8 cellular contexts compared by ENCODE assay signal in the genomic region with DNA sequence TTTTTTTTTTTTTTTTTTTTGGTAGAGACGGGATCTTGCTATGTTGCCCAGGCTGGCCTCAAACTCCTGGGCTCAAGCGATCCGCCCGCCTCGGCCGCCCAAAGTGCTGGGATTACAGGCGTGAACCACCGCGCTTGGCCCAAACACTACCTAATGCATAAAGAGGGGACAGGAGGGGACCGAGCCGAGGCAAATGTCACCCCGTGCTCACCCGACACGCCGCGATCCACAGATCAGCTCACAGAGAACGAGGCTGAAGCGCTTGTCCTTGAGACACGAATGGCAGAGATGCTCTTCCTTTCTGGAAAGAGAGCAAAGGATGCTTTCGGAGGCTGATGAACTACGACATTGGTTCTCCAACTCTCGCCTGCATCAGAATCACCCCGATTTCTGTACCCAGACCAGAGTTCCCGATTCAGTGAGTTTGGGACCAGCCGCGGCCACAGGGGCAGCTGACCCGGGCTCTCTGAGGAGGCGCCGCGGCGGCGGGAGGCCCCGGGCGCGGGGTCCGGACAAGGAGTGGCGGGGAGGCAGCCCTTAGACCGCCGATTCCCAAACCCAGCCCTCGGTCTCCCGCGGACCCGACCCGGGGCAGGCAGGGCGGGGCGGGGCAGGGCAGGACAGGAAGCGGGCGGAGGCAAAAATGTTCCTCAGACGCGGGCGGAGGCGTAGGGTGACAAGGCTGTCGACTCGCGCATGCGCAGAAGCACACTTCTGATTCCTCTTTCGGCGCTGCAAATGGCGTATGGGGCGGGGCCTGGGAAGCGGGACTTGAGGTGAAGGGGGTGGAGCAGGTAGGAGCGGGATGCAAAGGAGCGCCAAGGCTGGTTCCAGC. TPM values are rescaled to one million over a fixed set of nuclear protein-coding genes. Genes with fewer than 3 reads are reported as not detected.
A peak's percentile ranks its signal among the peaks of the same experiment; 100 is the strongest.
DNase-seq lines count a peak whose midpoint lies in the region; ATAC-seq and TF ChIP-seq lines count a peak whose summit lies in the region.

A gene (minus strand): TSS at position 700 of the 835 bp plus-strand sequence. CDS start 4,719 bp downstream, outside the sequence.

- peak within 1 kb of the TSS; percentile 94 for H2AFZ ChIP-seq in OCI-LY3 (ENCODE audit: low read depth, low read length)

- peak; percentile 99 for DNase-seq in DMS 273 (lab: John Stamatoyannopoulos, UW; ENCODE audit: unreplicated experiment)
- peak; percentile 83 for DNase-seq in HuH-7.5 (ENCODE audit: low spot score)
- DNase-seq in activated T-cell treated with anti-CD3 and anti-CD28 coated beads, Interleukin-2, amount 50 U/mL, for 1 hour, result peak; percentile 97
- peak; percentile 99 for DNase-seq in stimulated activated CD8-positive, alpha-beta memory T cell treated with anti-CD3 and anti-CD28 coated beads, Interleukin-4, amount 100 ng/mL, for 48 hours

- H4K20me1 ChIP-seq in OCI-LY3 (ENCODE audit: insufficient read depth, low read length), result no peaks in the 10 kb centered on the region

- peaks cover 6% of the 10 kb centered on the region; the same call in 1 of the 2 replicates for H3K79me2 ChIP-seq in OCI-LY3 (ENCODE audit: low read length)

- H3K27me3 ChIP-seq in OCI-LY3 (ENCODE audit: low read depth, low read length) (no peaks in the 10 kb centered on the region), esophagus (ENCODE audit: control insufficient read depth in 1 of 2, insufficient read depth in 2 of 2, low read length in 2 of 2) (no peaks in the 10 kb centered on the region), mucosa of stomach (ENCODE audit: control insufficient read depth, insufficient read depth, low read length) (no peaks in the 10 kb centered on the region)

- H3K4me1 ChIP-seq in OCI-LY3 (ENCODE audit: low read length) (peaks cover 10% of the 10 kb centered on the region), esophagus (ENCODE audit: control insufficient read depth in 2 of 2, insufficient read depth in 2 of 2, low read length in 1 of 2) (no peaks in the 10 kb centered on the region), mucosa of stomach (ENCODE audit: control insufficient read depth, insufficient read depth, low read length) (no peaks in the 10 kb centered on the region)

- peak; percentile 92 for ATAC-seq in GM21528 (IDR thresholded peaks at IDR 0.05; ENCODE audit: low FRiP score, unreplicated experiment)

- peak within 1 kb of the TSS; percentile 60 for H3K4me2 ChIP-seq in OCI-LY3 (ENCODE audit: low read length)

- peak within 1 kb of the TSS; percentile 75 for H3K9ac ChIP-seq in OCI-LY3 (ENCODE audit: low read length)
- H3K9ac ChIP-seq in mucosa of stomach (ENCODE audit: low read length), result peak within 1 kb of the TSS; percentile 85

- peak within 1 kb of the TSS; percentile 83 for H3K4me3 ChIP-seq in OCI-LY3 (ENCODE audit: low read length)
- peak within 1 kb of the TSS; percentile 68 to 97 for H3K4me3 ChIP-seq in esophagus (ENCODE audit: low read depth in 1 of 2, low read length in 2 of 2)
- H3K4me3 ChIP-seq in mucosa of stomach (ENCODE audit: low read length), result peak within 1 kb of the TSS; percentile 95

- H3K27ac ChIP-seq in OCI-LY3 (ENCODE audit: low read length) (peak within 1 kb of the TSS; percentile 74), esophagus (ENCODE audit: low read depth in 2 of 2, low read length in 1 of 2) (peak within 1 kb of the TSS; percentile 98 to 99)

- H3K9me3 ChIP-seq in OCI-LY3 (ENCODE audit: insufficient read depth, low read length) (peaks cover 9% of the 10 kb centered on the region; the same call in 1 of the 2 replicates), esophagus (ENCODE audit: control insufficient read depth in 2 of 2, insufficient read depth in 1 of 2, low read depth in 1 of 2, low read length in 1 of 2) (peaks cover 3 to 5% of the 10 kb centered on the region in 2 donors), mucosa of stomach (ENCODE audit: control insufficient read depth, low read length) (no peaks in the 10 kb centered on the region)

- WGBS in esophagus, 2 donors, result 0 to 1% methylated on average over 57 to 63 of the region's 63 CpGs

- TF ChIP-seq CTCF in OCI-LY3 (IDR thresholded peaks at IDR 0.05; ENCODE audit: low read depth, low read length), result no peak

- H3K36me3 ChIP-seq in OCI-LY3 (replicated peaks; ENCODE audit: low read depth, low read length), result peaks cover 10% of the 10 kb centered on the region
- H3K36me3 ChIP-seq in esophagus (ENCODE audit: control insufficient read depth in 2 of 2, insufficient read depth in 2 of 2, low read length in 1 of 2), result peaks cover 2% of the 10 kb centered on the region in 2 donors
- H3K36me3 ChIP-seq in mucosa of stomach (ENCODE audit: control insufficient read depth, insufficient read depth, low read length), result no peaks in the 10 kb centered on the region

RNA-seq across cellular contexts. Expression of the gene that starts here (rescaled TPM):
- polyA plus RNA-seq in esophagus, result 1 to 10 TPM in 1 of 2 donors, under 1 TPM in 1; 0.57 to 1.1 TPM

Comparison
In these comparisons a context has a peak if more than half of its experiments do, and no peak if none do; other contexts are left out.
1. Peak in every context shown above with its lines: DNase-seq, ATAC-seq, H3K4me3 ChIP-seq and H3K27ac ChIP-seq.